1 cellular context compared by ENCODE assay signal in genomic region chr1:68180441-68181164, GRCh38.
TF ChIP-seq lines count a peak whose summit lies in the region.

No MANE protein-coding gene starts in this region.

TF ChIP-seq in GM12878, 131 proteins besides CTCF, POLR2A, EP300 and RAD21 (continued from another document):
- TF ChIP-seq DPF2 (IDR thresholded peaks at IDR 0.05) (0 out of 2 replicates have a peak, but pooled peaks have one; percentile 53), MTA2 (IDR thresholded peaks at IDR 0.05; ENCODE audit: low read depth) (peak; percentile 46; the same call in 1 of the 2 replicates), SPI1 (IDR thresholded peaks at IDR 0.05; ENCODE audit: borderline replicate concordance, insufficient read depth, low read depth, low read length) (peak; percentile 80; the same call in 1 of the 2 replicates)
